Comparison of ENCODE assay signal across 8 cellular contexts in genomic region chr5:149271717-149272558, GRCh38. TPM values are rescaled to one million over a fixed set of nuclear protein-coding genes. Genes with fewer than 3 reads are reported as not detected.
DNase-seq lines count a peak whose midpoint lies in the region; ATAC-seq and TF ChIP-seq lines count a peak whose summit lies in the region.

TSS of gene AFAP1L1 (plus strand) at chr5:149271859. CDS start at chr5:149271969, 110 bp downstream.

- TF ChIP-seq POLR2A in lower leg skin (IDR thresholded peaks at IDR 0.05): no peak

- H3K9ac ChIP-seq in endodermal cell (ENCODE audit: extremely low read depth, low read length, poor library complexity, severe bottlenecking): no peak within 1 kb of the TSS

- H3K9me3 Mint-ChIP-seq in HFFc6: peaks cover 13% of the 10 kb centered on the region
- no peaks in the 10 kb centered on the region for H3K9me3 Mint-ChIP-seq in endodermal cell

- H3K36me3 ChIP-seq in endodermal cell (ENCODE audit: control insufficient read depth, insufficient read depth, low read length): no peaks in the 10 kb centered on the region

- H3K4me1 Mint-ChIP-seq in HFFc6 (ENCODE audit: low read depth): peaks cover 38% of the 10 kb centered on the region
- peaks cover 32% of the 10 kb centered on the region for H3K4me1 Mint-ChIP-seq in endodermal cell

- H3K4me3 ChIP-seq in WI38 (ENCODE audit: low read depth, low read length): peak within 1 kb of the TSS; percentile 79
- H3K4me3 ChIP-seq in endodermal cell (ENCODE audit: low read length): peak within 1 kb of the TSS; percentile 90
- peak within 1 kb of the TSS; percentile 62 for H3K4me3 ChIP-seq in lower leg skin (ENCODE audit: low read depth, poor library complexity, severe bottlenecking)

- intact Hi-C loops in lower leg skin (cut with DNase I; ENCODE audit: low total_unique reads): no loop called here

- ATAC-seq in HG03565 (IDR thresholded peaks at IDR 0.05; ENCODE audit: unreplicated experiment): no peak
- no peak for ATAC-seq in HG02981 (IDR thresholded peaks at IDR 0.05; ENCODE audit: unreplicated experiment)

- H3K27me3 Mint-ChIP-seq in HFFc6 (ENCODE audit: insufficient read depth) (peaks cover 2% of the 10 kb centered on the region), endodermal cell (ENCODE audit: insufficient read depth) (peaks cover 66% of the 10 kb centered on the region)

- peaks cover 14% of the 10 kb centered on the region for H3K4me1 ChIP-seq in endodermal cell (ENCODE audit: control insufficient read depth, insufficient read depth, low read length)

- H3K4me3 Mint-ChIP-seq in HFFc6 (peak within 1 kb of the TSS; percentile 91), endodermal cell (peak within 1 kb of the TSS; percentile 69)

- DNase-seq in CD1c-positive myeloid dendritic cell (ENCODE audit: extremely low spot score): peak; percentile 36
- DNase-seq in HFFc6: peak; percentile 22
- peak; percentile 79 for DNase-seq in endodermal cell
- peak; percentile 65 to 95 for DNase-seq in lower leg skin (ENCODE audit: low spot score in 2 of 2)
- peak; percentile 40 for DNase-seq in stimulated activated CD8-positive, alpha-beta memory T cell treated with anti-CD3 and anti-CD28 coated beads, Interleukin-4, amount 100 ng/mL, for 48 hours

- peak within 1 kb of the TSS; percentile 89 for H3K27ac Mint-ChIP-seq in HFFc6
- no peak within 1 kb of the TSS for H3K27ac Mint-ChIP-seq in endodermal cell

- TF ChIP-seq CTCF in HFFc6 (IDR thresholded peaks at IDR 0.05) (no peak), WI38 (IDR thresholded peaks at IDR 0.05; ENCODE audit: low read depth, low read length) (no peak), endodermal cell (conservative IDR thresholded peaks at IDR 0.05) (no peak), lower leg skin (IDR thresholded peaks at IDR 0.05) (no peak)

- H3K36me3 Mint-ChIP-seq in HFFc6 (ENCODE audit: low read depth) (peaks cover 15% of the 10 kb centered on the region), endodermal cell (ENCODE audit: low read depth) (no peaks in the 10 kb centered on the region)

- H3K27me3 ChIP-seq in endodermal cell (ENCODE audit: control insufficient read depth, insufficient read depth, low read length, poor library complexity, severe bottlenecking): peaks cover 55% of the 10 kb centered on the region

- H3K9me3 ChIP-seq in endodermal cell (ENCODE audit: control insufficient read depth, low read length): no peaks in the 10 kb centered on the region

- 0 to 1% methylated on average over 7 to 81 of the region's 81 CpGs for WGBS in endodermal cell (ENCODE audit: insufficient coverage in 1 of 2, insufficient read length in 1 of 2), 2 experiments
- WGBS in lower leg skin, 2 donors: 0 to 1% methylated on average over 45 to 47 of the region's 81 CpGs

- H3K27ac ChIP-seq in endodermal cell (ENCODE audit: low read depth, low read length): no peak within 1 kb of the TSS

RNA-seq across cellular contexts. Expression of gene AFAP1L1, which starts in this region (rescaled TPM):
- total RNA-seq in HFFc6 (2021; fragmentation: NEBNext Ultra II Directional; extraction: Animal tissue kit (Norgen Biotek cat#: 25700)): 1 to 10 TPM; 3.2 to 7.5 (median 5.4) TPM
- total RNA-seq in endodermal cell (under 1 TPM; 0.58 to 0.79 TPM), lower leg skin (10 to 100 TPM in 1 of 4 donors, 1 to 10 TPM in 3; 6.3 to 10.8 (median 8.0) TPM)
- polyA plus RNA-seq in endodermal cell (2013, experiment 1 of 2): 1.4 TPM
- polyA plus RNA-seq in endodermal cell (2013, experiment 2 of 2): 1.3 TPM

Comparison
In these comparisons a context has a peak if more than half of its experiments do, and no peak if none do; other contexts are left out.
1. DNase-seq: peak in every context shown above with its lines; median percentile 80 in lower leg skin; 79 in endodermal cell; 40 in stimulated activated CD8-positive, alpha-beta memory T cell treated with anti-CD3 and anti-CD28 coated beads, Interleukin-4, amount 100 ng/mL, for 48 hours; 36 in CD1c-positive myeloid dendritic cell; 22 in HFFc6.